19 cellular contexts compared by ENCODE assay signal in the genomic region with DNA sequence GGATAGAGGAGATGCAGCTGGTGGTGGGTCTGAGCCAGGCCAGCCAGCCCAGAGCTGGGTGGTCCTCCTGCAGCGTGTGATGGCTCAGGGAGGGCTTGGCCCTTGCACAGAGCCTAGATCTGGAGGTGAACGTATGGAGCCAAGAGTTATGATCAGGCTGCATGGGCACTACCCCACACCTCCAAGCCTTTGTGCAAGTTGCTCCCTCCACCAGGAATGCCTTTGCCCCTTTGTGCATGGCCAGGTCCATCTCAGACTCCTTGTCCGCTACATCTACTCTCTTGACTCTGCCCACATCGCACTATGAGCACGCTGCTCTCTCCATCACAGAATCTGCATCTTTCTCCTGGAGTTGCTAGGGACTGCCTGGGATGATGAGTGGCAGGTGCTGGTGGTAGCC.
DNase-seq lines count a peak whose midpoint lies in the region; ATAC-seq and TF ChIP-seq lines count a peak whose summit lies in the region.
"Had no signal": no experiment of that assay in that cellular context is flagged by ENCODE, and none has a peak within 500 bp of the region (broad histone marks: within the 10 kb centered on the region; RNA-seq: fewer than 3 reads in every experiment).

No MANE protein-coding gene starts in this region.

- no peaks in the 10 kb centered on the region for H3K27me3 ChIP-seq in IMR-90 (ENCODE audit: control insufficient read depth, insufficient read depth, low read length)
- H3K27me3 ChIP-seq in endodermal cell (ENCODE audit: control insufficient read depth, insufficient read depth, low read length, poor library complexity, severe bottlenecking) = peaks cover 14% of the 10 kb centered on the region
- H3K27me3 ChIP-seq in neuronal stem cell (ENCODE audit: control insufficient read depth in 3 of 3, insufficient read depth in 3 of 3, low read depth in 1 of 3, low read length in 3 of 3) = no peaks in the 10 kb centered on the region
- peaks cover 0 to 11% (median 0%) of the 10 kb centered on the region in 7 donors for H3K27me3 ChIP-seq in spleen (replicated peaks in 1 of 7)

- no peaks in the 10 kb centered on the region for H4K20me1 ChIP-seq in IMR-90 (ENCODE audit: insufficient read depth, low read length)

- dilution Hi-C loops in IMR-90 (cut with HindIII; ENCODE audit: low sequenced_read_pairs, unreplicated experiment) = no loop called here

- no peak for TF ChIP-seq RAD21 in IMR-90 (IDR thresholded peaks at IDR 0.05; ENCODE audit: low read length)

- H3K4me2 ChIP-seq in IMR-90 (ENCODE audit: low read depth, low read length) (no peak overlapping the region), neuronal stem cell (ENCODE audit: insufficient read depth, low read length, poor library complexity, severe bottlenecking) (no peak overlapping the region)
- H3K4me2 ChIP-seq: A549 had no signal

- BruUV-seq in IMR-90 (replicated peaks; lab: Mats Ljungman, UMichigan) = no TSS peak

- no peaks in the 10 kb centered on the region for H3K36me3 ChIP-seq in IMR-90 (ENCODE audit: control insufficient read depth, insufficient read depth, low read length)
- H3K36me3 ChIP-seq in endodermal cell (ENCODE audit: control insufficient read depth, insufficient read depth, low read length) = no peaks in the 10 kb centered on the region
- no peaks in the 10 kb centered on the region for H3K36me3 ChIP-seq in neuronal stem cell (replicated peaks in 1 of 2; ENCODE audit: control insufficient read depth in 2 of 2, insufficient read depth in 2 of 2, low read length in 2 of 2)
- H3K36me3 ChIP-seq in spleen = no peaks in the 10 kb centered on the region

- no peaks in the 10 kb centered on the region for H3K9me1 ChIP-seq in IMR-90 (ENCODE audit: insufficient read depth, low read length)

- H2BK5ac ChIP-seq in IMR-90 (ENCODE audit: low read depth, low read length, poor library complexity, severe bottlenecking) = no peak overlapping the region
- no peak overlapping the region for H2BK5ac ChIP-seq in neuronal stem cell (ENCODE audit: low read length)

- peaks cover 59% of the 10 kb centered on the region for H3K9me3 Mint-ChIP-seq in endodermal cell

- no peak overlapping the region for H3K56ac ChIP-seq in IMR-90 (ENCODE audit: extremely low read depth, insufficient read depth, low read length)

- CTCF ChIA-PET in IMR-90 (lab: Yijun Ruan, JAX) = no interaction called here

- H3K9ac ChIP-seq in IMR-90 (ENCODE audit: low read depth, low read length) (no peak overlapping the region), endodermal cell (ENCODE audit: extremely low read depth, low read length, poor library complexity, severe bottlenecking) (no peak overlapping the region), neuronal stem cell (ENCODE audit: low read depth, low read length, poor library complexity) (peak overlapping the region; percentile 50)

- H3K4me1 ChIP-seq in IMR-90 (ENCODE audit: control insufficient read depth, insufficient read depth, low read length) (no peaks in the 10 kb centered on the region), endodermal cell (ENCODE audit: control insufficient read depth, insufficient read depth, low read length) (no peaks in the 10 kb centered on the region), neuronal stem cell (ENCODE audit: control insufficient read depth in 2 of 2, insufficient read depth in 1 of 2, low read depth in 1 of 2, low read length in 2 of 2) (peaks cover 0 to 4% of the 10 kb centered on the region in 2 donors), spleen (no peaks in the 10 kb centered on the region)
- H3K4me1 ChIP-seq: A549, Caco-2 had no signal

- POLR2A ChIA-PET in IMR-90 (lab: Charles Lee; ENCODE audit: unreplicated experiment) = no interaction called here

- DNase-seq in IMR-90 (no peak), endodermal cell (no peak), neuronal stem cell (ENCODE audit: low spot score) (no peak), spleen (no peak), AML-193 (lab: John Stamatoyannopoulos, UW) (no peak), GM13976 (ENCODE audit: low spot score) (no peak)
- DNase-seq in activated naive CD4-positive, alpha-beta T cell treated with Interleukin-2 at 50 U/mL for 16 hours = no peak
- DNase-seq: 8988T; ACHN; C1 segment of cervical spinal cord; Caco-2; CD4-positive, alpha-beta memory T cell; DMS153; DMS79; EL; GDM1; GOT3; HCEC 1CT had no signal

- no peak overlapping the region for H3K27ac ChIP-seq in IMR-90 (ENCODE audit: insufficient read depth, low read length)
- no peak overlapping the region for H3K27ac ChIP-seq in endodermal cell (ENCODE audit: low read depth, low read length)
- no peak overlapping the region for H3K27ac ChIP-seq in neuronal stem cell (replicated peaks; ENCODE audit: low read length)
- no peak overlapping the region for H3K27ac ChIP-seq in spleen
- H3K27ac ChIP-seq: A549 had no signal

- H3K23ac ChIP-seq in IMR-90 (ENCODE audit: low read depth, low read length) (no peak overlapping the region), neuronal stem cell (ENCODE audit: low read depth, low read length, poor library complexity) (no peak overlapping the region)

- no peaks in the 10 kb centered on the region for H3K79me1 ChIP-seq in IMR-90 (ENCODE audit: low read depth in 1 of 2, low read length in 2 of 2)
- no peaks in the 10 kb centered on the region for H3K79me1 ChIP-seq in neuronal stem cell (ENCODE audit: low read depth, low read length)

- H2AFZ ChIP-seq in IMR-90 (replicated peaks; ENCODE audit: low read length, poor library complexity) = peak overlapping the region; percentile 32
- no peak overlapping the region for H2AFZ ChIP-seq in neuronal stem cell (ENCODE audit: low read length)

- H3K18ac ChIP-seq in IMR-90 (ENCODE audit: low read depth, low read length) (no peak overlapping the region), neuronal stem cell (ENCODE audit: low read length) (no peak overlapping the region)

- peaks cover 19% of the 10 kb centered on the region for H3K9me3 ChIP-seq in IMR-90 (ENCODE audit: control insufficient read depth, insufficient read depth, low read length)
- peaks cover 43% of the 10 kb centered on the region for H3K9me3 ChIP-seq in endodermal cell (ENCODE audit: control insufficient read depth, low read length)
- peaks cover 0 to 6% of the 10 kb centered on the region in 2 donors for H3K9me3 ChIP-seq in neuronal stem cell (replicated peaks in 1 of 2; ENCODE audit: control insufficient read depth in 2 of 2, insufficient read depth in 1 of 2, low read depth in 1 of 2, low read length in 2 of 2)
- peaks cover 0 to 11% (median 5%) of the 10 kb centered on the region in 8 donors for H3K9me3 ChIP-seq in spleen
- H3K9me3 ChIP-seq: Caco-2 had no signal

- peaks cover 45% of the 10 kb centered on the region for H3K27me3 Mint-ChIP-seq in endodermal cell (ENCODE audit: insufficient read depth)

- no peak overlapping the region for H3K4me3 Mint-ChIP-seq in endodermal cell
- H3K4me3 Mint-ChIP-seq: CD4-positive, alpha-beta memory T cell had no signal

- peak overlapping the region; percentile 37 for H2AK9ac ChIP-seq in IMR-90 (replicated peaks; ENCODE audit: low read depth, low read length, poor library complexity)

- H2BK120ac ChIP-seq in IMR-90 (ENCODE audit: low read depth, low read length) = no peak overlapping the region
- H2BK120ac ChIP-seq in neuronal stem cell (ENCODE audit: low read depth, low read length) = no peak overlapping the region

- no peak overlapping the region for H4K8ac ChIP-seq in IMR-90 (ENCODE audit: low read depth in 2 of 2, low read length in 2 of 2)
- H4K8ac ChIP-seq in neuronal stem cell (ENCODE audit: low read depth, low read length) = no peak overlapping the region

- in situ Hi-C loops in IMR-90 (cut with MboI; ENCODE audit: low sequenced_read_pairs) (no loop called here), GM13976 (cut with MboI; ENCODE audit: low sequenced_read_pairs, unreplicated experiment) (no loop called here)

- TF ChIP-seq CTCF in IMR-90 (conservative IDR thresholded peaks at IDR 0.05; ENCODE audit: low read depth, low read length) (no peak), endodermal cell (conservative IDR thresholded peaks at IDR 0.05) (no peak), spleen (IDR thresholded peaks at IDR 0.05 in 8 of 11, conservative IDR thresholded peaks at IDR 0.05 in 3 of 11) (no peak), GM13976 (IDR thresholded peaks at IDR 0.05; ENCODE audit: borderline replicate concordance, control extremely low read depth, extremely low read depth, insufficient read depth, missing control alignments) (no peak)

- H2BK12ac ChIP-seq in neuronal stem cell (ENCODE audit: low read length) = no peak overlapping the region

- H3K36me3 Mint-ChIP-seq in endodermal cell (ENCODE audit: low read depth) = peaks cover 4% of the 10 kb centered on the region
- H3K36me3 Mint-ChIP-seq: CD4-positive, alpha-beta memory T cell had no signal

- H4K5ac ChIP-seq in IMR-90 (ENCODE audit: low read depth, low read length) = no peak overlapping the region

- H3K4ac ChIP-seq in IMR-90 (ENCODE audit: low read depth, low read length) (no peak overlapping the region), neuronal stem cell (ENCODE audit: low read length) (no peak overlapping the region)

- H3K4me1 Mint-ChIP-seq in endodermal cell = peaks cover 9% of the 10 kb centered on the region
- H3K4me1 Mint-ChIP-seq: CD4-positive, alpha-beta memory T cell had no signal

- no CpG with 5 or more reads among the region's 5 CpGs for WGBS in IMR-90 (ENCODE audit: extremely low coverage in 2 of 2, insufficient read length in 1 of 2), 2 experiments
- 93 to 100% methylated on average over 1 to 5 of the region's 5 CpGs for WGBS in endodermal cell (ENCODE audit: insufficient coverage in 1 of 2, insufficient read length in 1 of 2), 2 experiments
- no CpG with 5 or more reads among the region's 5 CpGs for WGBS in neuronal stem cell (ENCODE audit: extremely low coverage in 2 of 2, insufficient read length in 2 of 2, insufficient replicate concordance in 1 of 2), 2 donors
- WGBS in spleen, 5 donors = 81 to 90% (median 85%) methylated on average over 5 of the region's 5 CpGs

- TF ChIP-seq POLR2A in IMR-90 (IDR thresholded peaks at IDR 0.05; ENCODE audit: low read depth, low read length) (no peak), spleen (IDR thresholded peaks at IDR 0.05) (no peak)

- no peak overlapping the region for H2BK20ac ChIP-seq in IMR-90 (ENCODE audit: low read depth, low read length)

- no peak overlapping the region for H3K27ac Mint-ChIP-seq in endodermal cell
- H3K27ac Mint-ChIP-seq: CD4-positive, alpha-beta memory T cell had no signal

- H2AK5ac ChIP-seq in IMR-90 (ENCODE audit: low read depth, low read length) = no peak overlapping the region
- H2AK5ac ChIP-seq in neuronal stem cell (ENCODE audit: low read depth, low read length) = no peak overlapping the region

- H3K14ac ChIP-seq in IMR-90 (replicated peaks; ENCODE audit: low read depth, low read length) (no peak overlapping the region), neuronal stem cell (ENCODE audit: low read length) (no peak overlapping the region)

- H3K4me3 ChIP-seq in IMR-90 (ENCODE audit: insufficient read depth, low read depth, low read length) (no peak overlapping the region), endodermal cell (ENCODE audit: low read length) (peak overlapping the region; percentile 6), neuronal stem cell (ENCODE audit: low read length in 2 of 2) (no peak overlapping the region), spleen (no peak overlapping the region)
- H3K4me3 ChIP-seq: A549 had no signal

- no peak for ATAC-seq in IMR-90 (ENCODE audit: low read depth)
- ATAC-seq: A549 had no signal

- intact Hi-C loops in IMR-90 (cut with micrococcal nuclease) (no loop called here), spleen (cut with DNase I; ENCODE audit: low total_unique reads) (no loop called here)

- H4K91ac ChIP-seq in IMR-90 (ENCODE audit: insufficient read depth, low read depth, low read length) (no peak overlapping the region), neuronal stem cell (ENCODE audit: low read depth, low read length, poor library complexity) (no peak overlapping the region)

- H2BK15ac ChIP-seq in IMR-90 (ENCODE audit: low read depth, low read length) (no peak overlapping the region), neuronal stem cell (ENCODE audit: low read length) (peak overlapping the region; percentile 72)
